Comparison of ENCODE assay signal across 10 cellular contexts in the genomic region with DNA sequence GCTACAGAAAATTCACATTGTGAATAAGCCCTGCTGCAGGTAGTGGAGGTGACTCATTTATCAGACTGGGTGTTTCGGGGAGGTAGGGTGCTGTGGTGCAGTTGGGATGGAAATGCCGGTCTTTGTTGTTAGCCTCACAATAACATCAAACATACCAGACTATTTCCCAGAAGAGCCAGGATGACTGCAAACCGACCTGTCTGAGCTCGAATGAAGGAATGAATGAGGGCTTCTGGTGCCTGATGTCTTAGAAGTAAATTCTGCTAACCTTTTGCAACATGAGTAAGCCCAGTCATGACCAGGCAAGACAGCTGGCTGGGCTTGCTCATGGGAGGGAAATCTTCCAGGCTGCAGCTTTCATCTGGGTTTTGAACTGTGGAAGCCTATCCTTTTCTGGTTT. TPM values are rescaled to one million over a fixed set of nuclear protein-coding genes. Genes with fewer than 3 reads are reported as not detected.
DNase-seq lines count a peak whose midpoint lies in the region; ATAC-seq and TF ChIP-seq lines count a peak whose summit lies in the region.
"Had no signal": no experiment of that assay in that cellular context is flagged by ENCODE, and none has a peak within 500 bp of the region (broad histone marks: within the 10 kb centered on the region; RNA-seq: fewer than 3 reads in every experiment).

No MANE protein-coding gene starts in this region.

- H3K4me3 ChIP-seq in right atrium auricular region (no peak overlapping the region), adipocyte (ENCODE audit: low read length) (no peak overlapping the region), transverse colon (no peak overlapping the region)

- peak overlapping the region; percentile 22 for H3K9ac ChIP-seq in adipocyte (ENCODE audit: low read length)

- TF ChIP-seq CTCF in right atrium auricular region (IDR thresholded peaks at IDR 0.05) (no peak), transverse colon (IDR thresholded peaks at IDR 0.05) (no peak)

- no peak for TF ChIP-seq EP300 in transverse colon (IDR thresholded peaks at IDR 0.05; ENCODE audit: low read depth)

- peaks cover 16% of the 10 kb centered on the region for H3K36me3 ChIP-seq in right atrium auricular region
- H3K36me3 ChIP-seq in adipocyte (ENCODE audit: control insufficient read depth, insufficient read depth, low read length, severe bottlenecking) = peaks cover 12% of the 10 kb centered on the region
- H3K36me3 ChIP-seq in transverse colon = peaks cover 0 to 12% (median 5%) of the 10 kb centered on the region in 4 donors

- intact Hi-C loops in cardiac septum (cut with DNase I) = no loop called here
- intact Hi-C loops in transverse colon (cut with DNase I; ENCODE audit: low total_unique reads) = no loop called here

- 77% methylated on average over 4 of the region's 4 CpGs; no CpG with 5 or more reads in 1 of the 2 donors for WGBS in transverse colon (ENCODE audit: low coverage in 1 of 2), 2 donors

- in situ Hi-C loops in transverse colon (cut with MboI; ENCODE audit: low pct_ligation_motif_present in 1 of 4, low pct_unique_long_range_greater_than_20kb in 1 of 4, low sequenced_read_pairs in 3 of 4) = no loop called here

- ATAC-seq in HG03354 (IDR thresholded peaks at IDR 0.05; ENCODE audit: poor library complexity, severe bottlenecking, unreplicated experiment) = no peak
- ATAC-seq in HG03460 (IDR thresholded peaks at IDR 0.05; ENCODE audit: unreplicated experiment) = no peak
- ATAC-seq in HG03378 (IDR thresholded peaks at IDR 0.05; ENCODE audit: unreplicated experiment) = no peak

- H3K4me1 ChIP-seq in right atrium auricular region (peaks cover 0 to 37% of the 10 kb centered on the region in 2 donors), adipocyte (ENCODE audit: control insufficient read depth, insufficient read depth, low read length) (peaks cover 36% of the 10 kb centered on the region), transverse colon (peaks cover 10 to 32% (median 18%) of the 10 kb centered on the region in 4 donors)

- H3K27ac ChIP-seq in right atrium auricular region (no peak overlapping the region), transverse colon (peak overlapping the region; percentile 52 to 98 (median 96))

- DNase-seq in cardiac septum (ENCODE audit: low spot score) (peak; percentile 26), right atrium auricular region (ENCODE audit: low spot score) (no peak), adipocyte (ENCODE audit: low read depth) (peak; percentile 68), kidney glomerular epithelial cell (lab: John Stamatoyannopoulos, UW) (peak; percentile 19), transverse colon (no peak)
- DNase-seq: DND-41, NCI-H345 had no signal

- no peaks in the 10 kb centered on the region for H3K9me3 ChIP-seq in right atrium auricular region
- H3K9me3 ChIP-seq in adipocyte (ENCODE audit: control insufficient read depth, low read length) = no peaks in the 10 kb centered on the region
- H3K9me3 ChIP-seq in transverse colon = no peaks in the 10 kb centered on the region

- H3K27me3 ChIP-seq in right atrium auricular region (no peaks in the 10 kb centered on the region), adipocyte (replicated peaks; ENCODE audit: control insufficient read depth, insufficient read depth, low read length) (no peaks in the 10 kb centered on the region), transverse colon (no peaks in the 10 kb centered on the region)

- no peak for TF ChIP-seq POLR2A in transverse colon (IDR thresholded peaks at IDR 0.05)

RNA-seq across cellular contexts. Expression of gene VDAC2, which starts 2.4 kb away (rescaled TPM):
- total RNA-seq in cardiac septum (388 TPM), right atrium auricular region (100 to 1,000 TPM; 278 to 454 TPM), transverse colon (100 to 1,000 TPM in 3 of 4 donors, 10 to 100 TPM in 1; 52.1 to 234 (median 149) TPM)

RNA-seq across cellular contexts. Expression of gene COMTD1, which starts 27.6 kb away (rescaled TPM):
- 29.2 TPM for total RNA-seq in cardiac septum
- total RNA-seq in right atrium auricular region = 10 to 100 TPM; 44.1 to 52.4 TPM
- 100 to 1,000 TPM in 3 of 4 donors, 10 to 100 TPM in 1; 90.7 to 761 (median 173) TPM for total RNA-seq in transverse colon

Comparison
In these comparisons a context has a peak if more than half of its experiments do, and no peak if none do; other contexts are left out.
1. DNase-seq: peak in cardiac septum (single experiment), adipocyte (single experiment) and kidney glomerular epithelial cell (single experiment); none in right atrium auricular region (single experiment) and transverse colon (single experiment).
2. H3K27ac ChIP-seq: peak in transverse colon (4 of 4); none in right atrium auricular region (0 of 2).